In genomic region chr19:3572132-3572854, GRCh38 we compare ENCODE assay signal across 1 cellular context.
TF ChIP-seq lines count a peak whose summit lies in the region.

No MANE protein-coding gene starts in this region.

TF ChIP-seq in GM23338, 12 proteins besides CTCF, POLR2A, EP300 and RAD21:
- no peak for TF ChIP-seq ZNF462 (CRISPR knock-in tag; IDR thresholded peaks at IDR 0.05)
- peak; percentile 56 for TF ChIP-seq CREB1 (CRISPR knock-in tag; IDR thresholded peaks at IDR 0.05; ENCODE audit: low read depth)
